In genomic region chr10:50469288-50469687, GRCh38 we compare ENCODE assay signal across 17 cellular contexts.
DNase-seq lines count a peak whose midpoint lies in the region; ATAC-seq and TF ChIP-seq lines count a peak whose summit lies in the region.
"Had no signal": no experiment of that assay in that cellular context is flagged by ENCODE, and none has a peak within 500 bp of the region (broad histone marks: within the 10 kb centered on the region; RNA-seq: fewer than 3 reads in every experiment).

No MANE protein-coding gene starts in this region.

- no peaks in the 10 kb centered on the region for H4K20me1 ChIP-seq in DOHH2 (ENCODE audit: control insufficient read depth, insufficient read depth, low read depth, low read length)

- no peak overlapping the region for H3K27ac ChIP-seq in DOHH2 (ENCODE audit: low read depth, low read length)
- H3K27ac ChIP-seq: spleen had no signal

- TF ChIP-seq CTCF in DOHH2 (IDR thresholded peaks at IDR 0.05; ENCODE audit: low read depth, low read length, poor library complexity, severe bottlenecking) (no peak), LNCaP clone FGC (IDR thresholded peaks at IDR 0.05; ENCODE audit: control insufficient read depth, extremely low read depth, insufficient read depth) (no peak), choroid plexus epithelial cell (conservative IDR thresholded peaks at IDR 0.05; ENCODE audit: low read depth, low read length) (no peak)

- H3K27me3 ChIP-seq in DOHH2 (ENCODE audit: control insufficient read depth, low read length), result no peaks in the 10 kb centered on the region
- H3K27me3 ChIP-seq: heart left ventricle, spleen had no signal

- H3K4me2 ChIP-seq in DOHH2 (ENCODE audit: low read length), result peak overlapping the region; percentile 22; the same call in 1 of the 2 replicates

- no peak for ATAC-seq in HG02610 (IDR thresholded peaks at IDR 0.05; ENCODE audit: unreplicated experiment)
- ATAC-seq: Panc1 had no signal

- no peaks in the 10 kb centered on the region for H3K9me3 ChIP-seq in DOHH2 (ENCODE audit: control insufficient read depth, insufficient read depth, low read length)
- H3K9me3 ChIP-seq: heart left ventricle, spleen had no signal

- no peak overlapping the region for H3K4me3 ChIP-seq in DOHH2 (ENCODE audit: low read length)
- H3K4me3 ChIP-seq in LNCaP clone FGC (ENCODE audit: low read depth, low read length), result peak overlapping the region; percentile 24
- no peak overlapping the region for H3K4me3 ChIP-seq in choroid plexus epithelial cell (ENCODE audit: low read depth, low read length)
- H3K4me3 ChIP-seq: heart left ventricle, spleen had no signal

- H3K9me2 ChIP-seq in DOHH2 (replicated peaks; ENCODE audit: control insufficient read depth, low read length), result no peaks in the 10 kb centered on the region

- H3K36me3 ChIP-seq in DOHH2 (ENCODE audit: control insufficient read depth, low read length), result no peaks in the 10 kb centered on the region
- H3K36me3 ChIP-seq: heart left ventricle had no signal

- no peaks in the 10 kb centered on the region for H3K79me2 ChIP-seq in DOHH2 (ENCODE audit: control insufficient read depth, low read length)

- no peaks in the 10 kb centered on the region for H3F3A ChIP-seq in DOHH2 (ENCODE audit: control insufficient read depth, insufficient read depth)

- no peak for DNase-seq in LNCaP clone FGC (ENCODE audit: low read depth)
- DNase-seq in choroid plexus epithelial cell (ENCODE audit: low read depth), result peak; percentile 36
- DNase-seq in renal cortical epithelial cell (ENCODE audit: low read depth), result peak; percentile 42
- no peak for DNase-seq in SIG-M5 treated with dmso at 0.1 percent for 504 hours (lab: John Stamatoyannopoulos, UW; ENCODE audit: unreplicated experiment)
- no peak for DNase-seq in SIG-M5 (lab: John Stamatoyannopoulos, UW)
- DNase-seq in activated T-cell treated with anti-CD3 and anti-CD28 coated beads, Interleukin-2, amount 50 U/mL, for 48 hours, result no peak
- DNase-seq: activated CD4-positive, CD25-positive, alpha-beta regulatory T cell; caudate nucleus; CD4-positive, alpha-beta memory T cell; heart left ventricle; kidney glomerular epithelial cell; NCI-H1694 treated with DMSO at 0.1 percent for 48 hours; NCI-H524 treated with DMSO at 0.1 percent for 48 hours; spleen had no signal

- peaks cover 38% of the 10 kb centered on the region for H3K4me1 ChIP-seq in DOHH2 (ENCODE audit: control insufficient read depth, low read length)

Comparison
In these comparisons a context has a peak if more than half of its experiments do, and no peak if none do; other contexts are left out.
1. DNase-seq: peak in choroid plexus epithelial cell (single experiment) and renal cortical epithelial cell (single experiment); none in LNCaP clone FGC (single experiment), SIG-M5 treated with dmso at 0.1 percent for 504 hours (single experiment), SIG-M5 (single experiment) and activated T-cell treated with anti-CD3 and anti-CD28 coated beads, Interleukin-2, amount 50 U/mL, for 48 hours (0 of 2).